ENCODE assay signal across 12 cellular contexts in genomic region chr4:170008376-170008775, GRCh38. TPM values are rescaled to one million over a fixed set of nuclear protein-coding genes. Genes with fewer than 3 reads are reported as not detected.
DNase-seq lines count a peak whose midpoint lies in the region; ATAC-seq and TF ChIP-seq lines count a peak whose summit lies in the region.
"Had no signal": no experiment of that assay in that cellular context is flagged by ENCODE, and none has a peak within 500 bp of the region (broad histone marks: within the 10 kb centered on the region; RNA-seq: fewer than 3 reads in every experiment).

No MANE protein-coding gene starts in this region.

- peaks cover 0 to 20% of the 10 kb centered on the region in 2 donors for H3K27me3 Mint-ChIP-seq in effector memory CD8-positive, alpha-beta T cell

- peak; percentile 6 for DNase-seq in Caki2 (ENCODE audit: low read depth)
- DNase-seq in MM.1S = peak; percentile 66
- no peak for DNase-seq in foreskin keratinocyte
- DNase-seq in NCI-H2196 (lab: John Stamatoyannopoulos, UW; ENCODE audit: unreplicated experiment) = no peak
- no peak for DNase-seq in CD1c-positive myeloid dendritic cell (ENCODE audit: extremely low spot score)
- DNase-seq in neuronal stem cell (ENCODE audit: low spot score) = no peak
- DNase-seq in effector memory CD8-positive, alpha-beta T cell = no peak
- DNase-seq: activated CD4-positive, alpha-beta T cell treated with anti-CD3 and anti-CD28 coated beads, Interleukin-2, amount 50 U/mL, for 48 hours; body of pancreas; stimulated activated CD4-positive, alpha-beta T cell treated with anti-CD3 and anti-CD28 coated beads, Interleukin-4, amount 100 ng/mL, for 1 hour; uterus had no signal

- H3K18ac ChIP-seq in neuronal stem cell (ENCODE audit: low read length) = no peak overlapping the region

- peak overlapping the region in 1 of 2 donors; percentile 11 for H3K4me3 Mint-ChIP-seq in effector memory CD8-positive, alpha-beta T cell

- H2BK120ac ChIP-seq in neuronal stem cell (ENCODE audit: low read depth, low read length) = no peak overlapping the region

- H2BK15ac ChIP-seq in neuronal stem cell (ENCODE audit: low read length) = no peak overlapping the region

- H4K20me1 ChIP-seq in MM.1S (ENCODE audit: insufficient read depth, low read length) = no peaks in the 10 kb centered on the region

- H3K27ac ChIP-seq in MM.1S (ENCODE audit: low read length) = no peak overlapping the region
- no peak overlapping the region for H3K27ac ChIP-seq in foreskin keratinocyte
- no peak overlapping the region for H3K27ac ChIP-seq in neuronal stem cell (replicated peaks; ENCODE audit: low read length)
- H3K27ac ChIP-seq: body of pancreas, uterus had no signal

- TF ChIP-seq CTCF in MM.1S (IDR thresholded peaks at IDR 0.05; ENCODE audit: low read length) (peak; percentile 40), foreskin keratinocyte (conservative IDR thresholded peaks at IDR 0.05) (peak; percentile 43)

- peak; percentile 62 for ATAC-seq in GM18867 (IDR thresholded peaks at IDR 0.05; ENCODE audit: unreplicated experiment)
- ATAC-seq in foreskin keratinocyte = no peak
- ATAC-seq in effector memory CD8-positive, alpha-beta T cell (replicated peaks) = no peak
- ATAC-seq: body of pancreas had no signal

- H3K36me3 Mint-ChIP-seq in effector memory CD8-positive, alpha-beta T cell (ENCODE audit: insufficient read depth) = peaks cover 1% of the 10 kb centered on the region

- H3K79me2 ChIP-seq in MM.1S (ENCODE audit: low read length) = no peaks in the 10 kb centered on the region

- no peak overlapping the region for H4K8ac ChIP-seq in neuronal stem cell (ENCODE audit: low read depth, low read length)

- H2AFZ ChIP-seq in MM.1S (ENCODE audit: low read length) (no peak overlapping the region), neuronal stem cell (ENCODE audit: low read length) (no peak overlapping the region)

- WGBS in neuronal stem cell (ENCODE audit: extremely low coverage in 2 of 2, insufficient read length in 2 of 2, insufficient replicate concordance in 1 of 2), 2 donors = no CpG with 5 or more reads among the region's 3 CpGs

- H3K9me3 Mint-ChIP-seq in effector memory CD8-positive, alpha-beta T cell = no peaks in the 10 kb centered on the region

- no peak overlapping the region for H4K91ac ChIP-seq in neuronal stem cell (ENCODE audit: low read depth, low read length, poor library complexity)

- H3K4ac ChIP-seq in neuronal stem cell (ENCODE audit: low read length) = no peak overlapping the region

- no peak overlapping the region for H3K27ac Mint-ChIP-seq in effector memory CD8-positive, alpha-beta T cell

- no peak overlapping the region for H2AK5ac ChIP-seq in neuronal stem cell (ENCODE audit: low read depth, low read length)

- no peak overlapping the region for H3K23ac ChIP-seq in neuronal stem cell (ENCODE audit: low read depth, low read length, poor library complexity)

- in situ Hi-C loops in Caki2 (cut with HindIII; ENCODE audit: low pct_unique_long_range_greater_than_20kb, low sequenced_read_pairs) = no loop called here

- no peaks in the 10 kb centered on the region for H3K36me3 ChIP-seq in MM.1S (replicated peaks; ENCODE audit: insufficient read depth, low read length)
- no peaks in the 10 kb centered on the region for H3K36me3 ChIP-seq in neuronal stem cell (replicated peaks in 1 of 2; ENCODE audit: control insufficient read depth in 2 of 2, insufficient read depth in 2 of 2, low read length in 2 of 2)
- H3K36me3 ChIP-seq: uterus had no signal

- peaks cover 0 to 9% of the 10 kb centered on the region in 2 donors for H3K4me1 Mint-ChIP-seq in effector memory CD8-positive, alpha-beta T cell (ENCODE audit: low read depth in 2 of 2)

- no peaks in the 10 kb centered on the region for H3K79me1 ChIP-seq in neuronal stem cell (ENCODE audit: low read depth, low read length)

- H3F3A ChIP-seq in MM.1S (ENCODE audit: insufficient read depth, low read length) = peaks cover 14% of the 10 kb centered on the region

- no peak overlapping the region for H2BK12ac ChIP-seq in neuronal stem cell (ENCODE audit: low read length)

- H3K4me1 ChIP-seq in MM.1S (ENCODE audit: low read length) (peaks cover 24% of the 10 kb centered on the region), foreskin keratinocyte (no peaks in the 10 kb centered on the region), neuronal stem cell (ENCODE audit: control insufficient read depth in 2 of 2, insufficient read depth in 1 of 2, low read depth in 1 of 2, low read length in 2 of 2) (peaks cover 0 to 12% of the 10 kb centered on the region in 2 donors)
- H3K4me1 ChIP-seq: body of pancreas, uterus had no signal

- no peak overlapping the region for H2BK5ac ChIP-seq in neuronal stem cell (ENCODE audit: low read length)

- H3K4me3 ChIP-seq in MM.1S (ENCODE audit: low read length) (peak overlapping the region; percentile 39), neuronal stem cell (ENCODE audit: low read length in 2 of 2) (no peak overlapping the region)
- H3K4me3 ChIP-seq: body of pancreas, uterus had no signal

- H3K14ac ChIP-seq in neuronal stem cell (ENCODE audit: low read length) = no peak overlapping the region

- H3K9me3 ChIP-seq in MM.1S (replicated peaks; ENCODE audit: insufficient read depth, low read length) (no peaks in the 10 kb centered on the region), neuronal stem cell (replicated peaks in 1 of 2; ENCODE audit: control insufficient read depth in 2 of 2, insufficient read depth in 1 of 2, low read depth in 1 of 2, low read length in 2 of 2) (no peaks in the 10 kb centered on the region)
- H3K9me3 ChIP-seq: body of pancreas, uterus had no signal

- H3K9me2 ChIP-seq in MM.1S (replicated peaks; ENCODE audit: insufficient read depth, low read length) = no peaks in the 10 kb centered on the region

- no peak overlapping the region; the same call in 1 of the 2 replicates for H3K9ac ChIP-seq in MM.1S (ENCODE audit: low read length)
- no peak overlapping the region for H3K9ac ChIP-seq in neuronal stem cell (ENCODE audit: low read depth, low read length, poor library complexity)

- H3K4me2 ChIP-seq in MM.1S (ENCODE audit: low read depth, low read length) (peak overlapping the region; percentile 48; the same call in 1 of the 2 replicates), neuronal stem cell (ENCODE audit: insufficient read depth, low read length, poor library complexity, severe bottlenecking) (no peak overlapping the region)

- no peaks in the 10 kb centered on the region for H3K27me3 ChIP-seq in MM.1S (replicated peaks; ENCODE audit: insufficient read depth, low read length)
- H3K27me3 ChIP-seq in foreskin keratinocyte = no peaks in the 10 kb centered on the region
- no peaks in the 10 kb centered on the region for H3K27me3 ChIP-seq in neuronal stem cell (ENCODE audit: control insufficient read depth in 3 of 3, insufficient read depth in 3 of 3, low read depth in 1 of 3, low read length in 3 of 3)
- H3K27me3 ChIP-seq: body of pancreas, uterus had no signal

RNA-seq across cellular contexts. Expression of gene MFAP3L, which starts 17.8 kb away (rescaled TPM):
- 1.9 TPM in 2 replicates for total RNA-seq in Caki2 (2014; rRNA removed; shearing (Covaris generic); ENCODE audit: low replicate concordance)
- 4.8 and 6.9 TPM in 2 replicates for total RNA-seq in foreskin keratinocyte
- 1.4 and 1.7 TPM in 2 replicates for polyA plus RNA-seq in foreskin keratinocyte
- polyA plus RNA-seq in neuronal stem cell (2013, experiment 1 of 2) = 4.8 TPM
- 5.2 TPM for polyA plus RNA-seq in neuronal stem cell (2013, experiment 2 of 2)

Comparison
In these comparisons a context has a peak if more than half of its experiments do, and no peak if none do; other contexts are left out.
1. DNase-seq: peak in Caki2 (single experiment) and MM.1S (single experiment); none in foreskin keratinocyte (0 of 2), NCI-H2196 (single experiment), CD1c-positive myeloid dendritic cell (single experiment), neuronal stem cell (single experiment) and effector memory CD8-positive, alpha-beta T cell (0 of 3).